ENCODE assay signal across 12 cellular contexts in the genomic region with DNA sequence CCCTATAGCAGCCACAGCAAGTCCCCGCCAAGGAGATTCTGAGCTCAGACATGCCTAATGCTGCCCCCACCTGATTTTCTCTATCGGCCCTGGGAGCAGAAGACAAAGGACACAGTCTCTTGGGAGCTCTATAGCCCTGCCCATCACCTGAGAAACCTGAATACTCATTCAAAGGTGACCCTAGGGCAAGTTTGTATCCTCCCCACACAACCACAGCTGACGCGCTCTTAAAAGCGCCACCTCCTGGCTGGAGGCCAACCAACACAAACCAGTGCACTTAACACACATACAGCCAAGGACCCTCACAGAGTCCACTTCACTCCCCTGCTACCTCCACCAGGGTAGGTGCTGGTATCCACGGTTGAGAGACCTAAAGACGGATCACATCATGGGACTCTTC. TPM values are rescaled to one million over a fixed set of nuclear protein-coding genes. Genes with fewer than 3 reads are reported as not detected.
A peak's percentile ranks its signal among the peaks of the same experiment; 100 is the strongest.
DNase-seq lines count a peak whose midpoint lies in the region; ATAC-seq, FAIRE-seq and TF ChIP-seq lines count a peak whose summit lies in the region.
"Had no signal": no experiment of that assay in that cellular context is flagged by ENCODE, and none has a peak within 500 bp of the region (broad histone marks: within the 10 kb centered on the region; RNA-seq: fewer than 3 reads in every experiment).

No MANE protein-coding gene starts in this region.

- no peaks in the 10 kb centered on the region for H4K20me1 ChIP-seq in OCI-LY1 (ENCODE audit: insufficient read depth, low read length)

- H3K4me1 ChIP-seq in OCI-LY1 (ENCODE audit: insufficient read depth, low read length, severe bottlenecking), result no peaks in the 10 kb centered on the region
- H3K4me1 ChIP-seq: SJCRH30 had no signal

- no peak for TF ChIP-seq POLR2A in GM12891 (IDR thresholded peaks at IDR 0.05; ENCODE audit: low read depth, low read length)

- H2AFZ ChIP-seq in OCI-LY1 (ENCODE audit: low read length), result no peak overlapping the region

- H3K4me2 ChIP-seq in OCI-LY1 (ENCODE audit: low read length), result no peak overlapping the region

- H3K27ac ChIP-seq in OCI-LY1 (ENCODE audit: low read depth, low read length, poor library complexity, severe bottlenecking), result no peak overlapping the region
- H3K27ac ChIP-seq: coronary artery, SJCRH30 had no signal

- H3K79me2 ChIP-seq in OCI-LY1 (ENCODE audit: insufficient read depth, low read length), result no peaks in the 10 kb centered on the region

- FAIRE-seq in GM12891 (lab: Jason Lieb, UNC), result peak; percentile 20

- no peak overlapping the region for H3K4me3 ChIP-seq in OCI-LY1 (ENCODE audit: low read depth, low read length, poor library complexity, severe bottlenecking)
- H3K4me3 ChIP-seq: coronary artery, SJCRH30 had no signal

- DNase-seq in SHP77 (lab: John Stamatoyannopoulos, UW) (peak; percentile 5 to 18), SHP77 treated with DMSO at 0.1 percent for 48 hours (lab: John Stamatoyannopoulos, UW) (no peak), GM12891 (ENCODE audit: insufficient read length, low spot score) (no peak), iPS-NIHi7 (ENCODE audit: extremely low spot score) (peak; percentile 69), cortex of kidney (lab: John Stamatoyannopoulos, UW) (no peak), kidney glomerular epithelial cell (lab: John Stamatoyannopoulos, UW) (no peak)
- DNase-seq: NCI-H446 treated with DMSO at 0.1 percent for 48 hours; stimulated activated naive B cell treated with anti-CD40 and anti-IgM and Interleukin-4, amounts not matched to agents 10 μg/mL and 1 μg/mL and 100 μg/mL, for 72 hours had no signal

- H3K9ac ChIP-seq in OCI-LY1 (ENCODE audit: low read length), result no peak overlapping the region

- H3K36me3 ChIP-seq in OCI-LY1 (ENCODE audit: insufficient read depth, low read length), result no peaks in the 10 kb centered on the region
- H3K36me3 ChIP-seq: SJCRH30 had no signal

- no peak for ATAC-seq in HG03354 (IDR thresholded peaks at IDR 0.05; ENCODE audit: poor library complexity, severe bottlenecking, unreplicated experiment)
- ATAC-seq: stimulated activated naive B cell treated with anti-CD40 and anti-IgM and Interleukin-4, amounts not matched to agents 10 μg/mL and 1 μg/mL and 100 μg/mL, for 72 hours had no signal

- H3K27me3 ChIP-seq in OCI-LY1 (ENCODE audit: insufficient read depth, low read length), result no peaks in the 10 kb centered on the region

- no peaks in the 10 kb centered on the region for H3K9me2 ChIP-seq in OCI-LY1 (ENCODE audit: low read depth, low read length)

- 0 out of 2 replicates have a peak, but pooled peaks cover under 1% of the 10 kb centered on the region for H3K9me3 ChIP-seq in OCI-LY1 (ENCODE audit: low read length)
- H3K9me3 ChIP-seq: SJCRH30 had no signal

- no peaks in the 10 kb centered on the region for H3F3A ChIP-seq in OCI-LY1 (ENCODE audit: insufficient read depth, low read length)

- peak; percentile 31 for TF ChIP-seq CTCF in OCI-LY1 (IDR thresholded peaks at IDR 0.05; ENCODE audit: low read length)

TF ChIP-seq in GM12891, 5 proteins besides CTCF, POLR2A, EP300 and RAD21:
- TF ChIP-seq SPI1 (IDR thresholded peaks at IDR 0.05; ENCODE audit: low read depth, low read length) (no peak), POU2F2 (IDR thresholded peaks at IDR 0.05; ENCODE audit: low read depth, low read length) (no peak), PAX5 (IDR thresholded peaks at IDR 0.05; ENCODE audit: insufficient read depth, low read length, severe bottlenecking) (no peak), POLR2AphosphoS5 (IDR thresholded peaks at IDR 0.05; ENCODE audit: low read depth, low read length) (no peak), TAF1 (IDR thresholded peaks at IDR 0.05; ENCODE audit: low read depth, low read length) (no peak)

RNA-seq across cellular contexts. Expression of a gene that starts 8.8 kb away (rescaled TPM):
- not detected for polyA plus RNA-seq in GM12891 (2012; ENCODE audit: low read depth, missing spikeins)

RNA-seq across cellular contexts. Expression of a gene that starts 26.7 kb away (rescaled TPM):
- not detected for polyA plus RNA-seq in GM12891 (2012; ENCODE audit: low read depth, missing spikeins)

RNA-seq across cellular contexts. Expression of a gene that starts 54.3 kb away (rescaled TPM):
- 11.4 TPM for polyA plus RNA-seq in GM12891 (2012; ENCODE audit: low read depth, missing spikeins)

Comparison
In these comparisons a context has a peak if more than half of its experiments do, and no peak if none do; other contexts are left out.
1. DNase-seq: peak in SHP77 (2 of 2) and iPS-NIHi7 (single experiment); none in SHP77 treated with DMSO at 0.1 percent for 48 hours (single experiment), GM12891 (single experiment), cortex of kidney (single experiment) and kidney glomerular epithelial cell (single experiment).